In genomic region chr17:2215616-2216364, GRCh38 we compare ENCODE assay signal across 8 cellular contexts.
DNase-seq lines count a peak whose midpoint lies in the region; ATAC-seq and TF ChIP-seq lines count a peak whose summit lies in the region.

No MANE protein-coding gene starts in this region.

- H3F3A ChIP-seq in SK-N-SH (replicated peaks; ENCODE audit: insufficient read depth), result peaks cover 48% of the 10 kb centered on the region

- no peak overlapping the region for H2AFZ ChIP-seq in SK-N-SH (ENCODE audit: low read depth)

- peak overlapping the region; percentile 67; the same call in 1 of the 2 replicates for H3K9ac ChIP-seq in SK-N-SH

- H3K4me3 ChIP-seq in SK-N-SH (ENCODE audit: low read depth in 2 of 2, low read length in 1 of 2), result peak overlapping the region; percentile 33 to 48
- peak overlapping the region in 6 of 8 donors; percentile 16 to 62 (median 27) for H3K4me3 ChIP-seq in spleen

- intact Hi-C loops in left ventricle myocardium superior (cut with micrococcal nuclease) (no loop called here), spleen (cut with DNase I; ENCODE audit: low total_unique reads) (no loop called here)

- no peaks in the 10 kb centered on the region for H3K9me3 ChIP-seq in SK-N-SH
- no peaks in the 10 kb centered on the region for H3K9me3 ChIP-seq in spleen

- H3K27ac ChIP-seq in SK-N-SH (ENCODE audit: low read depth in 2 of 2, low read length in 1 of 2), result peak overlapping the region; percentile 97 to 99
- peak overlapping the region; percentile 74 to 91 (median 86) for H3K27ac ChIP-seq in spleen

- peak; percentile 83 for DNase-seq in GM13976 (ENCODE audit: low spot score)
- peak; percentile 79 for DNase-seq in SK-N-SH
- peak; percentile 72 for DNase-seq in activated naive CD8-positive, alpha-beta T cell treated with anti-CD3 and anti-CD28 coated beads, Interleukin-2, amount 10 ng/mL, durations not matched to agents 7 days and 5 days
- peak; percentile 87 for DNase-seq in left ventricle myocardium superior
- peak; percentile 90 for DNase-seq in spleen
- no peak for DNase-seq in NCI-H2196 (lab: John Stamatoyannopoulos, UW; ENCODE audit: unreplicated experiment)
- no peak for DNase-seq in NOMO-1 (lab: John Stamatoyannopoulos, UW; ENCODE audit: unreplicated experiment in 2 of 2)

- no peaks in the 10 kb centered on the region for H4K20me1 ChIP-seq in SK-N-SH (ENCODE audit: insufficient read depth)

- H3K27me3 Mint-ChIP-seq in activated naive CD8-positive, alpha-beta T cell treated with anti-CD3 and anti-CD28 coated beads, Interleukin-2, amount 10 ng/mL, durations not matched to agents 7 days and 5 days, result no peaks in the 10 kb centered on the region

- H3K4me1 Mint-ChIP-seq in activated naive CD8-positive, alpha-beta T cell treated with anti-CD3 and anti-CD28 coated beads, Interleukin-2, amount 10 ng/mL, durations not matched to agents 7 days and 5 days, result peaks cover 50% of the 10 kb centered on the region

- H3K36me3 ChIP-seq in SK-N-SH (replicated peaks in 1 of 2; ENCODE audit: control insufficient read depth in 1 of 2, insufficient read depth in 2 of 2, low read length in 1 of 2), result peaks cover 2 to 7% of the 10 kb centered on the region in 2 experiments
- H3K36me3 ChIP-seq in spleen, result peaks cover 0 to 23% (median 0%) of the 10 kb centered on the region in 6 donors

- TF ChIP-seq CTCF in GM13976 (IDR thresholded peaks at IDR 0.05; ENCODE audit: borderline replicate concordance, control extremely low read depth, extremely low read depth, insufficient read depth, missing control alignments) (no peak), SK-N-SH (IDR thresholded peaks at IDR 0.05) (no peak), spleen (IDR thresholded peaks at IDR 0.05 in 8 of 11, conservative IDR thresholded peaks at IDR 0.05 in 3 of 11) (peak in 1 of 11 experiments; percentile 8)

- H3K36me3 Mint-ChIP-seq in activated naive CD8-positive, alpha-beta T cell treated with anti-CD3 and anti-CD28 coated beads, Interleukin-2, amount 10 ng/mL, durations not matched to agents 7 days and 5 days, result peaks cover 23% of the 10 kb centered on the region

- H3K79me2 ChIP-seq in SK-N-SH (ENCODE audit: insufficient read depth), result peaks cover 39% of the 10 kb centered on the region; the same call in 1 of the 2 replicates

- 28% methylated on average over 16 of the region's 18 CpGs for WGBS in SK-N-SH (ENCODE audit: low lambda C conversion rate)
- WGBS in spleen, 5 donors, result 1 to 6% (median 4%) methylated on average over 18 of the region's 18 CpGs

- POLR2A ChIA-PET in SK-N-SH (lab: Yijun Ruan, JAX), result no interaction called here
- POLR2A ChIA-PET in activated naive CD8-positive, alpha-beta T cell treated with anti-CD3 and anti-CD28 coated beads, Interleukin-2, amount 10 ng/mL, durations not matched to agents 7 days and 5 days (lab: Charles Lee), result interaction anchor here (0.5 to 1.8 kb wide), 9 partner anchors 22 to 190 kb away, joined by 3 to 6 read pairs (median 4); partner anchors contain the start of genes HIC1 and RTN4RL1

- peak in 1 of 3 donors; percentile 14 for TF ChIP-seq POLR2A in spleen (IDR thresholded peaks at IDR 0.05)

- peak overlapping the region; percentile 85 for H3K4me3 Mint-ChIP-seq in activated naive CD8-positive, alpha-beta T cell treated with anti-CD3 and anti-CD28 coated beads, Interleukin-2, amount 10 ng/mL, durations not matched to agents 7 days and 5 days

- H3K4me1 ChIP-seq in SK-N-SH (ENCODE audit: control insufficient read depth in 1 of 2, insufficient read depth in 2 of 2, low read depth in 1 of 2, low read length in 1 of 2) (peaks cover 38 to 41% of the 10 kb centered on the region in 2 experiments), spleen (peaks cover 27 to 59% (median 40%) of the 10 kb centered on the region in 6 donors)

- peak overlapping the region; percentile 75 for H3K4me2 ChIP-seq in SK-N-SH

- in situ Hi-C loops in GM13976 (cut with MboI; ENCODE audit: low sequenced_read_pairs, unreplicated experiment), result no loop called here

- H3K9me3 Mint-ChIP-seq in activated naive CD8-positive, alpha-beta T cell treated with anti-CD3 and anti-CD28 coated beads, Interleukin-2, amount 10 ng/mL, durations not matched to agents 7 days and 5 days, result no peaks in the 10 kb centered on the region

- peak in 1 of 2 experiments; percentile 73; a peak in 3 of 4 replicates for TF ChIP-seq EP300 in SK-N-SH (IDR thresholded peaks at IDR 0.05; ENCODE audit: borderline replicate concordance in 1 of 2, low read depth in 1 of 2, low read length in 1 of 2)

- no peaks in the 10 kb centered on the region for H3K9me2 ChIP-seq in SK-N-SH

- peak overlapping the region; percentile 93 for H3K27ac Mint-ChIP-seq in activated naive CD8-positive, alpha-beta T cell treated with anti-CD3 and anti-CD28 coated beads, Interleukin-2, amount 10 ng/mL, durations not matched to agents 7 days and 5 days

- TF ChIP-seq RAD21 in SK-N-SH (IDR thresholded peaks at IDR 0.05; ENCODE audit: low read length), result no peak

- CTCF ChIA-PET in SK-N-SH (lab: Yijun Ruan, JAX), result interaction anchor here (0.6 to 2.6 kb wide), 6 partner anchors 29 to 161 kb away, joined by 3 to 14 read pairs (median 4); no protein-coding TSS in a partner anchor

- H3K27me3 ChIP-seq in SK-N-SH (ENCODE audit: insufficient read depth) (no peaks in the 10 kb centered on the region), spleen (replicated peaks in 1 of 7) (no peaks in the 10 kb centered on the region)

- peak; percentile 87 for ATAC-seq in HG02759 (IDR thresholded peaks at IDR 0.05; ENCODE audit: unreplicated experiment)
- peak; percentile 99 for ATAC-seq in activated naive CD8-positive, alpha-beta T cell treated with anti-CD3 and anti-CD28 coated beads, Interleukin-2, amount 10 ng/mL, durations not matched to agents 7 days and 5 days (ENCODE audit: low read depth)
- ATAC-seq in left ventricle myocardium superior, result peak; percentile 76

TF ChIP-seq in SK-N-SH, 30 proteins besides CTCF, POLR2A, EP300 and RAD21:
- TF ChIP-seq TCF12 (IDR thresholded peaks at IDR 0.05), result peak; percentile 59
- no peak for TF ChIP-seq RFX5 (IDR thresholded peaks at IDR 0.05; ENCODE audit: low read length)
- no peak for TF ChIP-seq MXI1 (IDR thresholded peaks at IDR 0.05; ENCODE audit: low read depth, low read length)
- 0 out of 2 replicates have a peak, but pooled peaks have one; percentile 3 for TF ChIP-seq TAF1 (IDR thresholded peaks at IDR 0.05; ENCODE audit: borderline replicate concordance, low read depth, low read length)
- TF ChIP-seq CHD2 (IDR thresholded peaks at IDR 0.05; ENCODE audit: low read length, partially characterized antibody), result no peak
- TF ChIP-seq NFIC (IDR thresholded peaks at IDR 0.05; ENCODE audit: borderline replicate concordance), result peak; percentile 79
- TF ChIP-seq FOXM1 (IDR thresholded peaks at IDR 0.05; ENCODE audit: low read depth), result 0 out of 2 replicates have a peak, but pooled peaks have one; percentile 16
- no peak for TF ChIP-seq PBX3 (IDR thresholded peaks at IDR 0.05)
- 0 out of 2 replicates have a peak, but pooled peaks have one; percentile 17 for TF ChIP-seq REST (IDR thresholded peaks at IDR 0.05; ENCODE audit: low read depth, low read length)
- TF ChIP-seq POLR2AphosphoS5 (IDR thresholded peaks at IDR 0.05; ENCODE audit: low read depth, low read length), result 0 out of 2 replicates have a peak, but pooled peaks have one; percentile 23
- TF ChIP-seq RXRA (IDR thresholded peaks at IDR 0.05; ENCODE audit: borderline replicate concordance, low read depth), result peak; percentile 70; the same call in 1 of the 2 replicates
- peak; percentile 52 for TF ChIP-seq MAX (IDR thresholded peaks at IDR 0.05; ENCODE audit: low read depth)

Comparison
In these comparisons a context has a peak if more than half of its experiments do, and no peak if none do; other contexts are left out.
1. DNase-seq: peak in GM13976 (single experiment), SK-N-SH (single experiment), activated naive CD8-positive, alpha-beta T cell treated with anti-CD3 and anti-CD28 coated beads, Interleukin-2, amount 10 ng/mL, durations not matched to agents 7 days and 5 days (single experiment), left ventricle myocardium superior (single experiment) and spleen (single experiment); none in NCI-H2196 (single experiment) and NOMO-1 (0 of 2).
2. Peak in every context shown above with its lines, with median percentiles within 50 percentile points of each other: ATAC-seq.